ENCODE assay signal across 23 cellular contexts in genomic region chr1:200641175-200641489, GRCh38. TPM values are rescaled to one million over a fixed set of nuclear protein-coding genes. Genes with fewer than 3 reads are reported as not detected.
DNase-seq lines count a peak whose midpoint lies in the region; ATAC-seq, FAIRE-seq and TF ChIP-seq lines count a peak whose summit lies in the region.
"Had no signal": no experiment of that assay in that cellular context is flagged by ENCODE, and none has a peak within 500 bp of the region (broad histone marks: within the 10 kb centered on the region; RNA-seq: fewer than 3 reads in every experiment).

No MANE protein-coding gene starts in this region.

- ATAC-seq in PC-3, result peak; percentile 20
- ATAC-seq: activated naive CD8-positive, alpha-beta T cell treated with anti-CD3 and anti-CD28 coated beads, Interleukin-2, amount 50 U/mL, for 24 hours; activated T-helper 17 cell treated with anti-CD3 and anti-CD28 coated beads, Interleukin-2, amount 50 U/mL, for 72 hours; left lung; stimulated activated naive CD8-positive, alpha-beta T cell treated with anti-CD3 and anti-CD28 coated beads, Interleukin-15, amount 100 ng/mL, for 72 hours had no signal

- peaks cover 13% of the 10 kb centered on the region for H3K4me1 Mint-ChIP-seq in mesothelial cell of epicardium
- peaks cover 4% of the 10 kb centered on the region for H3K4me1 Mint-ChIP-seq in activated naive CD4-positive, alpha-beta T cell treated with anti-CD3 and anti-CD28 coated beads for 36 hours (ENCODE audit: low read depth)
- H3K4me1 Mint-ChIP-seq: central memory CD8-positive, alpha-beta T cell had no signal

- no peaks in the 10 kb centered on the region for H3K27me3 ChIP-seq in PC-3 (ENCODE audit: low read length)
- no peaks in the 10 kb centered on the region for H3K27me3 ChIP-seq in endothelial cell of umbilical vein (ENCODE audit: control insufficient read depth in 2 of 2, insufficient read depth in 2 of 2, low read length in 2 of 2)
- H3K27me3 ChIP-seq: left lung, right lobe of liver, uterus had no signal

- no peak for TF ChIP-seq CTCF in PC-3 (conservative IDR thresholded peaks at IDR 0.05; ENCODE audit: low read depth, low read length)
- TF ChIP-seq CTCF in endothelial cell of umbilical vein (IDR thresholded peaks at IDR 0.05; ENCODE audit: extremely low read depth in 1 of 2, insufficient read depth in 1 of 2, low read depth in 1 of 2, low read length in 2 of 2), result no peak
- no peak for TF ChIP-seq CTCF in mesothelial cell of epicardium (IDR thresholded peaks at IDR 0.05; ENCODE audit: unreplicated experiment)

- H3F3A ChIP-seq in PC-3 (ENCODE audit: low read length, unreplicated experiment), result no peaks in the 10 kb centered on the region

- H3K4me3 ChIP-seq in PC-3 (ENCODE audit: low read length), result no peak overlapping the region
- no peak overlapping the region for H3K4me3 ChIP-seq in endothelial cell of umbilical vein (replicated peaks in 1 of 3; ENCODE audit: insufficient read depth in 1 of 3, low read depth in 1 of 3, low read length in 3 of 3)
- H3K4me3 ChIP-seq: left lung, right lobe of liver, uterus had no signal

- TF ChIP-seq POLR2A in endothelial cell of umbilical vein (IDR thresholded peaks at IDR 0.05; ENCODE audit: low read depth, low read length), result no peak

- no peak overlapping the region for H3K9ac ChIP-seq in PC-3 (ENCODE audit: low read length)
- H3K9ac ChIP-seq in endothelial cell of umbilical vein (replicated peaks; ENCODE audit: extremely low read depth, insufficient read depth, low read length), result no peak overlapping the region
- H3K9ac ChIP-seq: KMS-11 had no signal

- H3K79me2 ChIP-seq in PC-3 (ENCODE audit: low read length) (no peaks in the 10 kb centered on the region), endothelial cell of umbilical vein (ENCODE audit: control insufficient read depth, insufficient read depth, low read length) (no peaks in the 10 kb centered on the region)

- H2AFZ ChIP-seq in PC-3 (ENCODE audit: low read length) (no peak overlapping the region), endothelial cell of umbilical vein (ENCODE audit: low read depth, low read length) (peak overlapping the region; percentile 64)

- no TSS peak for BruUV-seq in PC-3 (replicated peaks; lab: Mats Ljungman, UMichigan)
- no TSS peak for BruUV-seq in endothelial cell of umbilical vein (replicated peaks; lab: Mats Ljungman, UMichigan)

- H4K20me1 ChIP-seq in PC-3 (ENCODE audit: low read length), result no peaks in the 10 kb centered on the region
- no peaks in the 10 kb centered on the region for H4K20me1 ChIP-seq in endothelial cell of umbilical vein (replicated peaks; ENCODE audit: control insufficient read depth, extremely low read depth, insufficient read depth, low read length)

- H3K27ac Mint-ChIP-seq in mesothelial cell of epicardium, result peak overlapping the region; percentile 59
- H3K27ac Mint-ChIP-seq in activated naive CD4-positive, alpha-beta T cell treated with anti-CD3 and anti-CD28 coated beads for 36 hours, result no peak overlapping the region
- H3K27ac Mint-ChIP-seq: activated naive CD8-positive, alpha-beta T cell treated with anti-CD3 and anti-CD28 coated beads, Interleukin-2, amount 50 U/mL, for 24 hours; activated T-helper 17 cell treated with anti-CD3 and anti-CD28 coated beads, Interleukin-2, amount 50 U/mL, for 72 hours; stimulated activated naive CD8-positive, alpha-beta T cell treated with anti-CD3 and anti-CD28 coated beads, Interleukin-15, amount 100 ng/mL, for 72 hours had no signal

- no peaks in the 10 kb centered on the region for H3K9me3 Mint-ChIP-seq in mesothelial cell of epicardium
- H3K9me3 Mint-ChIP-seq in activated naive CD4-positive, alpha-beta T cell treated with anti-CD3 and anti-CD28 coated beads for 36 hours, result no peaks in the 10 kb centered on the region
- H3K9me3 Mint-ChIP-seq: activated naive CD8-positive, alpha-beta T cell treated with anti-CD3 and anti-CD28 coated beads, Interleukin-2, amount 50 U/mL, for 24 hours; activated T-helper 17 cell treated with anti-CD3 and anti-CD28 coated beads, Interleukin-2, amount 50 U/mL, for 72 hours; central memory CD8-positive, alpha-beta T cell; stimulated activated naive CD8-positive, alpha-beta T cell treated with anti-CD3 and anti-CD28 coated beads, Interleukin-15, amount 100 ng/mL, for 72 hours had no signal

- DNase-seq in CD1c-positive myeloid dendritic cell (ENCODE audit: extremely low spot score) (peak; percentile 38), PC-3 (peak; percentile 70), endothelial cell of umbilical vein (ENCODE audit: low read depth, low spot score) (peak; percentile 11), mesothelial cell of epicardium (ENCODE audit: low spot score in 2 of 2, unreplicated experiment in 2 of 2) (no peak), head of caudate nucleus (no peak), NCI-H524 treated with DMSO at 0.1 percent for 48 hours (lab: John Stamatoyannopoulos, UW) (no peak), NCI-H1436 treated with DMSO at 0.1 percent for 48 hours (lab: John Stamatoyannopoulos, UW) (no peak)
- DNase-seq in activated naive CD4-positive, alpha-beta T cell treated with anti-CD3 and anti-CD28 coated beads for 36 hours, result no peak
- DNase-seq: activated CD4-positive, CD25-positive, alpha-beta regulatory T cell treated with anti-CD3 and anti-CD28 coated beads, Interleukin-2, amount 50 U/mL, for 72 hours; activated naive CD8-positive, alpha-beta T cell treated with anti-CD3 and anti-CD28 coated beads, Interleukin-2, amount 50 U/mL, for 24 hours; Caco-2; effector memory CD4-positive, alpha-beta T cell; left lung; NCI-H1105; NCI-H69; occipital lobe; stimulated activated CD4-positive, alpha-beta T cell treated with anti-CD3 and anti-CD28 coated beads, Interleukin-1b, Interleukin-23, amount 100 ng/mL, for 48 hours; stimulated activated naive CD8-positive, alpha-beta T cell treated with anti-CD3 and anti-CD28 coated beads, Interleukin-15, amount 100 ng/mL, for 72 hours; uterus had no signal

- no peaks in the 10 kb centered on the region for H3K36me3 ChIP-seq in PC-3 (ENCODE audit: low read depth, low read length)
- no peaks in the 10 kb centered on the region for H3K36me3 ChIP-seq in endothelial cell of umbilical vein (ENCODE audit: control insufficient read depth in 2 of 2, extremely low read depth in 1 of 2, insufficient read depth in 2 of 2, low read length in 2 of 2)
- H3K36me3 ChIP-seq: right lobe of liver, uterus had no signal

- H3K4me1 ChIP-seq in PC-3 (ENCODE audit: insufficient read depth, low read length), result peaks cover 20% of the 10 kb centered on the region
- peaks cover 14% of the 10 kb centered on the region for H3K4me1 ChIP-seq in endothelial cell of umbilical vein (ENCODE audit: control insufficient read depth, extremely low read depth, insufficient read depth, low read length)
- H3K4me1 ChIP-seq: uterus had no signal

- H3K27ac ChIP-seq in PC-3 (ENCODE audit: low read length), result peak overlapping the region; percentile 81
- H3K27ac ChIP-seq in endothelial cell of umbilical vein (ENCODE audit: insufficient read depth, low read depth, low read length), result no peak overlapping the region
- H3K27ac ChIP-seq: KMS-11, right lobe of liver, uterus had no signal

- H3K9me3 ChIP-seq in PC-3 (ENCODE audit: low read length) (no peaks in the 10 kb centered on the region), endothelial cell of umbilical vein (replicated peaks; ENCODE audit: control insufficient read depth, insufficient read depth, low read length) (no peaks in the 10 kb centered on the region)
- H3K9me3 ChIP-seq: Caco-2, left lung, right lobe of liver, uterus had no signal

- intact Hi-C loops in PC-3 (cut with micrococcal nuclease), result loop anchor here (2.0 to 5.0 kb wide), 2 partner anchors 28 to 161 kb away; partner anchors contain the start of gene DDX59
- intact Hi-C loops in endothelial cell of umbilical vein (cut with micrococcal nuclease), result no loop called here
- intact Hi-C loops in head of caudate nucleus (cut with DNase I), result no loop called here
- intact Hi-C loops in activated naive CD4-positive, alpha-beta T cell treated with anti-CD3 and anti-CD28 coated beads for 36 hours (cut with micrococcal nuclease), result no loop called here

- H3K4me3 Mint-ChIP-seq in mesothelial cell of epicardium, result no peak overlapping the region
- no peak overlapping the region for H3K4me3 Mint-ChIP-seq in activated naive CD4-positive, alpha-beta T cell treated with anti-CD3 and anti-CD28 coated beads for 36 hours
- H3K4me3 Mint-ChIP-seq: activated naive CD8-positive, alpha-beta T cell treated with anti-CD3 and anti-CD28 coated beads, Interleukin-2, amount 50 U/mL, for 24 hours; activated T-helper 17 cell treated with anti-CD3 and anti-CD28 coated beads, Interleukin-2, amount 50 U/mL, for 72 hours; central memory CD8-positive, alpha-beta T cell; stimulated activated naive CD8-positive, alpha-beta T cell treated with anti-CD3 and anti-CD28 coated beads, Interleukin-15, amount 100 ng/mL, for 72 hours had no signal

- 0 out of 2 replicates have a peak overlapping the region, but pooled peaks have one; percentile 1 for H3K4me2 ChIP-seq in PC-3 (ENCODE audit: low read length)
- H3K4me2 ChIP-seq in endothelial cell of umbilical vein (ENCODE audit: insufficient read depth, low read length), result no peak overlapping the region
- H3K4me2 ChIP-seq: KMS-11 had no signal

- FAIRE-seq in endothelial cell of umbilical vein (lab: Jason Lieb, UNC), result no peak

- POLR2A ChIA-PET in PC-3 (lab: Charles Lee; ENCODE audit: unreplicated experiment), result interaction anchor here (0.7 to 0.8 kb wide), 2 partner anchors 19 to 28 kb away, joined by 4 to 12 read pairs; partner anchors contain the start of gene DDX59
- POLR2A ChIA-PET in endothelial cell of umbilical vein (lab: Charles Lee), result interaction anchor here (0.6 kb wide), 1 partner anchor 41 kb away, joined by 3 read pairs; no protein-coding TSS in a partner anchor

- CTCF ChIA-PET in PC-3 (lab: Charles Lee), result no interaction called here
- CTCF ChIA-PET in endothelial cell of umbilical vein (lab: Charles Lee), result interaction anchor here (1.2 to 6.1 kb wide), 2 partner anchors 12 to 19 kb away, joined by 3 to 33 read pairs; no protein-coding TSS in a partner anchor
- CTCF ChIA-PET in activated naive CD4-positive, alpha-beta T cell treated with anti-CD3 and anti-CD28 coated beads for 36 hours (lab: Charles Lee), result no interaction called here

- H3K9me1 ChIP-seq in endothelial cell of umbilical vein (replicated peaks; ENCODE audit: control insufficient read depth, extremely low read depth, insufficient read depth, low read length), result no peaks in the 10 kb centered on the region

- H3K36me3 Mint-ChIP-seq in mesothelial cell of epicardium, result peaks cover 16% of the 10 kb centered on the region
- peaks cover 4% of the 10 kb centered on the region for H3K36me3 Mint-ChIP-seq in activated naive CD4-positive, alpha-beta T cell treated with anti-CD3 and anti-CD28 coated beads for 36 hours (ENCODE audit: low read depth)

- dilution Hi-C loops in endothelial cell of umbilical vein (cut with MboI; ENCODE audit: extremely low pct_ligation_motif_present, low sequenced_read_pairs), result no loop called here

- no peaks in the 10 kb centered on the region for H3K27me3 Mint-ChIP-seq in mesothelial cell of epicardium (ENCODE audit: low read depth)
- H3K27me3 Mint-ChIP-seq in activated naive CD4-positive, alpha-beta T cell treated with anti-CD3 and anti-CD28 coated beads for 36 hours (ENCODE audit: low read depth), result no peaks in the 10 kb centered on the region
- H3K27me3 Mint-ChIP-seq: activated naive CD8-positive, alpha-beta T cell treated with anti-CD3 and anti-CD28 coated beads, Interleukin-2, amount 50 U/mL, for 24 hours; activated T-helper 17 cell treated with anti-CD3 and anti-CD28 coated beads, Interleukin-2, amount 50 U/mL, for 72 hours; central memory CD8-positive, alpha-beta T cell; stimulated activated naive CD8-positive, alpha-beta T cell treated with anti-CD3 and anti-CD28 coated beads, Interleukin-15, amount 100 ng/mL, for 72 hours had no signal

- H3K9me2 ChIP-seq in PC-3 (replicated peaks; ENCODE audit: low read length), result no peaks in the 10 kb centered on the region

RNA-seq across cellular contexts. Expression of gene KIF14, which starts 20.6 kb away (rescaled TPM):
- total RNA-seq in PC-3 (2014; rRNA removed) (23.6 and 23.7 TPM in 2 replicates), endothelial cell of umbilical vein (12.6 and 13.8 TPM in 2 replicates), mesothelial cell of epicardium (5.1 to 5.7 TPM (median 5.5 TPM) in 3 replicates)
- polyA plus RNA-seq in endothelial cell of umbilical vein, result 1.0 and 1.5 TPM in 2 replicates
- 2.7 and 2.8 TPM in 2 replicates for polyA plus RNA-seq in endothelial cell of umbilical vein (2011; cell fraction: cytosol; rRNA removed)
- polyA plus RNA-seq in endothelial cell of umbilical vein (2011; cell fraction: nucleus; rRNA removed), result 4.9 and 9.2 TPM in 2 replicates
- polyA plus RNA-seq in endothelial cell of umbilical vein (2012), result 3.1 and 7.2 TPM in 2 replicates
- polyA minus RNA-seq in endothelial cell of umbilical vein, result 2.5 and 2.9 TPM in 2 replicates
- polyA minus RNA-seq in endothelial cell of umbilical vein (2011; cell fraction: cytosol; rRNA and poly(A)+ RNA removed), result 17.1 TPM
- polyA minus RNA-seq in endothelial cell of umbilical vein (2011; cell fraction: nucleus; rRNA and poly(A)+ RNA removed), result 4.7 and 8.8 TPM in 2 replicates
- 10 to 100 TPM; 16.4 to 16.9 TPM for total RNA-seq in activated naive CD4-positive, alpha-beta T cell treated with anti-CD3 and anti-CD28 coated beads for 36 hours

RNA-seq across cellular contexts. Expression of gene DDX59, which starts 28.6 kb away (rescaled TPM):
- 24.6 and 29.4 TPM in 2 replicates for total RNA-seq in PC-3 (2014; rRNA removed)
- 17.6 and 17.7 TPM in 2 replicates for total RNA-seq in endothelial cell of umbilical vein
- 6.6 and 8.1 TPM in 2 replicates for polyA plus RNA-seq in endothelial cell of umbilical vein
- 9.5 and 11.2 TPM in 2 replicates for polyA plus RNA-seq in endothelial cell of umbilical vein (2011; cell fraction: cytosol; rRNA removed)
- 13.4 and 18.5 TPM in 2 replicates for polyA plus RNA-seq in endothelial cell of umbilical vein (2011; cell fraction: nucleus; rRNA removed)
- 7.2 and 10.8 TPM in 2 replicates for polyA plus RNA-seq in endothelial cell of umbilical vein (2012)
- 5.6 and 11.1 TPM in 2 replicates for polyA minus RNA-seq in endothelial cell of umbilical vein
- 24.7 TPM for polyA minus RNA-seq in endothelial cell of umbilical vein (2011; cell fraction: cytosol; rRNA and poly(A)+ RNA removed)
- 9.5 and 11.3 TPM in 2 replicates for polyA minus RNA-seq in endothelial cell of umbilical vein (2011; cell fraction: nucleus; rRNA and poly(A)+ RNA removed)
- total RNA-seq in mesothelial cell of epicardium, result 24.5 to 26.4 TPM (median 25.3 TPM) in 3 replicates
- 10 to 100 TPM; 20.9 to 22.7 TPM for total RNA-seq in activated naive CD4-positive, alpha-beta T cell treated with anti-CD3 and anti-CD28 coated beads for 36 hours

Comparison
In these comparisons a context has a peak if more than half of its experiments do, and no peak if none do; other contexts are left out.
1. DNase-seq: peak in CD1c-positive myeloid dendritic cell (single experiment), PC-3 (single experiment) and endothelial cell of umbilical vein (single experiment); none in mesothelial cell of epicardium (0 of 2), head of caudate nucleus (0 of 42), NCI-H524 treated with DMSO at 0.1 percent for 48 hours (single experiment), activated naive CD4-positive, alpha-beta T cell treated with anti-CD3 and anti-CD28 coated beads for 36 hours (single experiment) and NCI-H1436 treated with DMSO at 0.1 percent for 48 hours (single experiment).